ENCODE assay signal across 16 cellular contexts in the genomic region with DNA sequence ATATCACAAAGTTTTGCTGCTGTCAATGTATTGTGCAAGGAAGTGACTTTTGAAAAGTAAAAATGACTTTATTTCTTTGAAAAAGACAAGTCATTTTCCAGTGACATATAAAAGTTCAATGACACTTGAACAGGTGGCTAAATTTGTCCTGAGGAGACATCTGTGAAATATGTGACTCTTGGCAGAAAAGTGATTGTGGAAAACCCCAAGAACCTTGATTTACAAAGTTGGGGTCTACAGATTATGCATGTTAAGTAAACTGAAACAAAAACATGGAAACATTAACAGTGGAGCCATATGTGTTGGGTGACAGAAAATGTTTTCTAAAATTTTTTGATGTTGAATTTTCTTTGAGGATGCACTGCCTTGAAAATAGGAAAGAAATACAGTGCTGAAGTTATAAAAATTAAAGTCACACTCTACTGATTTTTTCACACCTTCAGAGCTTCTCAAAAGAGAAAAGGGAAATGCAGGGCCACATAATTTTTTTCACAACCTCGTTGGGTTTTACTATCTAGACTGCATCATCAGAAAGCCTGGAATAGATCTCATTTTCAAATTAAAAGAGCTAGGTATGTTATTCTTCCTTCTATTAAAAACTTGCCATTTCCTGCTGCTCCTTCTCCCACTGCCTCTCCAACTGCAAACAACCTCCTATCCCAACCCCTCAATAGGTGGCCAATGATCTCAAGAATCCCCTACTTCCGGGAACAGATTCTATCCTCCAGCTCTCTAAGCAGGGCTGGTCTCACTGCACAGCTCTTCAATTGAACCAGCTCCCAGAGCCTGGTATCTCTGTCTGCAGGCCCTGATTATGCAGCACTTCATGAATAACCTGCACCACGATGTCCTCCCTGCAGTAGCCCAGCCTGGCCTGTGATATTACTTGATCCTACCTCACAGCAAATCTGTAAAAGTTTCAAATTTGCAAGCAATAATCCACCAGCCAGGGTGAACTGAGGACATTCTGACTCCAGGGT.
DNase-seq lines count a peak whose midpoint lies in the region; ATAC-seq and TF ChIP-seq lines count a peak whose summit lies in the region.
"Had no signal": no experiment of that assay in that cellular context is flagged by ENCODE, and none has a peak within 500 bp of the region (broad histone marks: within the 10 kb centered on the region; RNA-seq: fewer than 3 reads in every experiment).

No MANE protein-coding gene starts in this region.

- H3K9me3 ChIP-seq in left ventricle myocardium inferior (replicated peaks), result peaks cover 5% of the 10 kb centered on the region
- H3K9me3 ChIP-seq in OCI-LY3 (ENCODE audit: insufficient read depth, low read length), result no peaks in the 10 kb centered on the region

- H3K27ac ChIP-seq in left ventricle myocardium inferior (replicated peaks), result no peak overlapping the region
- H3K27ac ChIP-seq in OCI-LY3 (ENCODE audit: low read length), result no peak overlapping the region
- H3K27ac ChIP-seq: PC-9, SK-N-MC had no signal

- DNase-seq in Right ventricle myocardium superior (no peak), left ventricle myocardium inferior (no peak), T-helper 2 cell (no peak)
- no peak for DNase-seq in stimulated activated naive B cell treated with anti-CD40 and anti-IgM and Interleukin-4, amounts not matched to agents 10 μg/mL and 1 μg/mL and 100 μg/mL, for 72 hours
- DNase-seq: C1 segment of cervical spinal cord, DMS 273 treated with DMSO at 0.1 percent for 48 hours, KBM-7, NCI-H1092, NCI-H1694 treated with DMSO at 0.1 percent for 48 hours, NCI-H446, PC-9 had no signal

- H3K27me3 Mint-ChIP-seq in stimulated activated naive B cell treated with anti-CD40 and anti-IgM and Interleukin-4, amounts not matched to agents 10 μg/mL and 1 μg/mL and 100 μg/mL, for 72 hours, result no peaks in the 10 kb centered on the region

- H3K36me3 ChIP-seq in left ventricle myocardium inferior (no peaks in the 10 kb centered on the region), OCI-LY3 (replicated peaks; ENCODE audit: low read depth, low read length) (no peaks in the 10 kb centered on the region)

- intact Hi-C loops in Right ventricle myocardium superior (cut with DNase I) (no loop called here), left ventricle myocardium inferior (cut with micrococcal nuclease) (no loop called here)

- no peak for TF ChIP-seq CTCF in left ventricle myocardium inferior (IDR thresholded peaks at IDR 0.05; ENCODE audit: borderline replicate concordance)
- no peak for TF ChIP-seq CTCF in OCI-LY3 (IDR thresholded peaks at IDR 0.05; ENCODE audit: low read depth, low read length)

- H3K9me3 Mint-ChIP-seq in stimulated activated naive B cell treated with anti-CD40 and anti-IgM and Interleukin-4, amounts not matched to agents 10 μg/mL and 1 μg/mL and 100 μg/mL, for 72 hours, result no peaks in the 10 kb centered on the region

- peak overlapping the region in 1 of 2 donors; percentile 7 for H3K4me3 Mint-ChIP-seq in stimulated activated naive B cell treated with anti-CD40 and anti-IgM and Interleukin-4, amounts not matched to agents 10 μg/mL and 1 μg/mL and 100 μg/mL, for 72 hours

- H3K36me3 Mint-ChIP-seq in stimulated activated naive B cell treated with anti-CD40 and anti-IgM and Interleukin-4, amounts not matched to agents 10 μg/mL and 1 μg/mL and 100 μg/mL, for 72 hours, result peaks cover 0 to 3% of the 10 kb centered on the region in 2 donors

- no peak overlapping the region for H3K27ac Mint-ChIP-seq in stimulated activated naive B cell treated with anti-CD40 and anti-IgM and Interleukin-4, amounts not matched to agents 10 μg/mL and 1 μg/mL and 100 μg/mL, for 72 hours

- H3K79me2 ChIP-seq in OCI-LY3 (ENCODE audit: low read length), result no peaks in the 10 kb centered on the region

- peaks cover 5% of the 10 kb centered on the region for H3K4me1 ChIP-seq in left ventricle myocardium inferior
- H3K4me1 ChIP-seq in OCI-LY3 (ENCODE audit: low read length), result peaks cover 22% of the 10 kb centered on the region

- H3K27me3 ChIP-seq in left ventricle myocardium inferior (ENCODE audit: low read depth) (no peaks in the 10 kb centered on the region), OCI-LY3 (ENCODE audit: low read depth, low read length) (no peaks in the 10 kb centered on the region)

- H4K20me1 ChIP-seq in OCI-LY3 (ENCODE audit: insufficient read depth, low read length), result no peaks in the 10 kb centered on the region

- H3K9ac ChIP-seq in OCI-LY3 (ENCODE audit: low read length), result no peak overlapping the region

- H3K4me3 ChIP-seq in left ventricle myocardium inferior (no peak overlapping the region), OCI-LY3 (ENCODE audit: low read length) (no peak overlapping the region)
- H3K4me3 ChIP-seq: PC-9, SK-N-MC had no signal

- peak; percentile 70 for ATAC-seq in Right ventricle myocardium superior (ENCODE audit: poor library complexity)
- ATAC-seq in GM19452 (IDR thresholded peaks at IDR 0.05; ENCODE audit: unreplicated experiment), result peak; percentile 59
- peak; percentile 65 to 68 for ATAC-seq in stimulated activated naive B cell treated with anti-CD40 and anti-IgM and Interleukin-4, amounts not matched to agents 10 μg/mL and 1 μg/mL and 100 μg/mL, for 72 hours (replicated peaks)
- no peak for ATAC-seq in HG02798 (IDR thresholded peaks at IDR 0.05; ENCODE audit: poor library complexity, unreplicated experiment)
- no peak for ATAC-seq in GM19463 (IDR thresholded peaks at IDR 0.05; ENCODE audit: unreplicated experiment)

- H2AFZ ChIP-seq in OCI-LY3 (ENCODE audit: low read depth, low read length), result no peak overlapping the region
- H2AFZ ChIP-seq: PC-9 had no signal

- H3K4me2 ChIP-seq in OCI-LY3 (ENCODE audit: low read length), result peak overlapping the region; percentile 2; the same call in 1 of the 2 replicates
- H3K4me2 ChIP-seq: PC-9 had no signal

- H3K4me1 Mint-ChIP-seq in stimulated activated naive B cell treated with anti-CD40 and anti-IgM and Interleukin-4, amounts not matched to agents 10 μg/mL and 1 μg/mL and 100 μg/mL, for 72 hours, result peaks cover 10 to 17% of the 10 kb centered on the region in 2 donors

Comparison
In these comparisons a context has a peak if more than half of its experiments do, and no peak if none do; other contexts are left out.
1. ATAC-seq: peak in Right ventricle myocardium superior (single experiment), GM19452 (single experiment) and stimulated activated naive B cell treated with anti-CD40 and anti-IgM and Interleukin-4, amounts not matched to agents 10 μg/mL and 1 μg/mL and 100 μg/mL, for 72 hours (2 of 2); none in HG02798 (single experiment) and GM19463 (single experiment).